In genomic region chr20:41318271-41318649, GRCh38 we compare ENCODE assay signal across 1 cellular context.
TF ChIP-seq lines count a peak whose summit lies in the region.

No MANE protein-coding gene starts in this region.

TF ChIP-seq in HepG2, 621 proteins besides CTCF, POLR2A, EP300 and RAD21 (continues in another document):
- 0 out of 2 replicates have a peak, but pooled peaks have one; percentile 21 for TF ChIP-seq ZNF503 (CRISPR knock-in tag; IDR thresholded peaks at IDR 0.05)
- TF ChIP-seq ZNF224 (CRISPR knock-in tag; IDR thresholded peaks at IDR 0.05) = 0 out of 2 replicates have a peak, but pooled peaks have one; percentile 27
- no peak for TF ChIP-seq CENPT (CRISPR knock-in tag; IDR thresholded peaks at IDR 0.05; ENCODE audit: low read depth)
- no peak for TF ChIP-seq LCORL (IDR thresholded peaks at IDR 0.05)
- TF ChIP-seq LCORL (CRISPR knock-in tag; IDR thresholded peaks at IDR 0.05) = 0 out of 2 replicates have a peak, but pooled peaks have one; percentile 56
- TF ChIP-seq, protein P1, sequence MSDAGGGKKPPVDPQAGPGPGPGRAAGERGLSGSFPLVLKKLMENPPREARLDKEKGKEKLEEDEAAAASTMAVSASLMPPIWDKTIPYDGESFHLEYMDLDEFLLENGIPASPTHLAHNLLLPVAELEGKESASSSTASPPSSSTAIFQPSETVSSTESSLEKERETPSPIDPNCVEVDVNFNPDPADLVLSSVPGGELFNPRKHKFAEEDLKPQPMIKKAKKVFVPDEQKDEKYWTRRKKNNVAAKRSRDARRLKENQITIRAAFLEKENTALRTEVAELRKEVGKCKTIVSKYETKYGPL (CRISPR knock-in tag; IDR thresholded peaks at IDR 0.05) = peak; percentile 97
- no peak for TF ChIP-seq XRCC5 (optimal IDR thresholded peaks at IDR 0.05; ENCODE audit: low read length)
- no peak for TF ChIP-seq HOMEZ (CRISPR knock-in tag; IDR thresholded peaks at IDR 0.05; ENCODE audit: low read depth)
- TF ChIP-seq REXO4 (CRISPR knock-in tag; IDR thresholded peaks at IDR 0.05; ENCODE audit: borderline replicate concordance) = no peak
- TF ChIP-seq, protein P2, sequence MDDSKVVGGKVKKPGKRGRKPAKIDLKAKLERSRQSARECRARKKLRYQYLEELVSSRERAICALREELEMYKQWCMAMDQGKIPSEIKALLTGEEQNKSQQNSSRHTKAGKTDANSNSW (CRISPR knock-in tag; IDR thresholded peaks at IDR 0.05; ENCODE audit: borderline replicate concordance) = no peak
- TF ChIP-seq YEATS2 (CRISPR knock-in tag; IDR thresholded peaks at IDR 0.05; ENCODE audit: borderline replicate concordance) = no peak
- peak; percentile 52; the same call in 1 of the 2 replicates for TF ChIP-seq ZNF878 (CRISPR knock-in tag; IDR thresholded peaks at IDR 0.05)
- TF ChIP-seq NCOA1 (CRISPR knock-in tag; IDR thresholded peaks at IDR 0.05) = peak; percentile 83; the same call in 1 of the 2 replicates
- TF ChIP-seq KLF16 (CRISPR knock-in tag; IDR thresholded peaks at IDR 0.05) = 0 out of 4 replicates have a peak, but pooled peaks of 1 of the 2 experiments have one; percentile 13
- no peak; the same call in 1 of the 2 replicates for TF ChIP-seq YEATS4 (CRISPR knock-in tag; IDR thresholded peaks at IDR 0.05; ENCODE audit: borderline replicate concordance)
- no peak; the same call in 1 of the 2 replicates for TF ChIP-seq GATAD2A (CRISPR knock-in tag; IDR thresholded peaks at IDR 0.05)
- TF ChIP-seq WIZ (CRISPR knock-in tag; IDR thresholded peaks at IDR 0.05) = peak; percentile 0; the same call in 1 of the 2 replicates
- no peak for TF ChIP-seq SMAD3 (CRISPR knock-in tag; IDR thresholded peaks at IDR 0.05)
- TF ChIP-seq, protein P3, sequence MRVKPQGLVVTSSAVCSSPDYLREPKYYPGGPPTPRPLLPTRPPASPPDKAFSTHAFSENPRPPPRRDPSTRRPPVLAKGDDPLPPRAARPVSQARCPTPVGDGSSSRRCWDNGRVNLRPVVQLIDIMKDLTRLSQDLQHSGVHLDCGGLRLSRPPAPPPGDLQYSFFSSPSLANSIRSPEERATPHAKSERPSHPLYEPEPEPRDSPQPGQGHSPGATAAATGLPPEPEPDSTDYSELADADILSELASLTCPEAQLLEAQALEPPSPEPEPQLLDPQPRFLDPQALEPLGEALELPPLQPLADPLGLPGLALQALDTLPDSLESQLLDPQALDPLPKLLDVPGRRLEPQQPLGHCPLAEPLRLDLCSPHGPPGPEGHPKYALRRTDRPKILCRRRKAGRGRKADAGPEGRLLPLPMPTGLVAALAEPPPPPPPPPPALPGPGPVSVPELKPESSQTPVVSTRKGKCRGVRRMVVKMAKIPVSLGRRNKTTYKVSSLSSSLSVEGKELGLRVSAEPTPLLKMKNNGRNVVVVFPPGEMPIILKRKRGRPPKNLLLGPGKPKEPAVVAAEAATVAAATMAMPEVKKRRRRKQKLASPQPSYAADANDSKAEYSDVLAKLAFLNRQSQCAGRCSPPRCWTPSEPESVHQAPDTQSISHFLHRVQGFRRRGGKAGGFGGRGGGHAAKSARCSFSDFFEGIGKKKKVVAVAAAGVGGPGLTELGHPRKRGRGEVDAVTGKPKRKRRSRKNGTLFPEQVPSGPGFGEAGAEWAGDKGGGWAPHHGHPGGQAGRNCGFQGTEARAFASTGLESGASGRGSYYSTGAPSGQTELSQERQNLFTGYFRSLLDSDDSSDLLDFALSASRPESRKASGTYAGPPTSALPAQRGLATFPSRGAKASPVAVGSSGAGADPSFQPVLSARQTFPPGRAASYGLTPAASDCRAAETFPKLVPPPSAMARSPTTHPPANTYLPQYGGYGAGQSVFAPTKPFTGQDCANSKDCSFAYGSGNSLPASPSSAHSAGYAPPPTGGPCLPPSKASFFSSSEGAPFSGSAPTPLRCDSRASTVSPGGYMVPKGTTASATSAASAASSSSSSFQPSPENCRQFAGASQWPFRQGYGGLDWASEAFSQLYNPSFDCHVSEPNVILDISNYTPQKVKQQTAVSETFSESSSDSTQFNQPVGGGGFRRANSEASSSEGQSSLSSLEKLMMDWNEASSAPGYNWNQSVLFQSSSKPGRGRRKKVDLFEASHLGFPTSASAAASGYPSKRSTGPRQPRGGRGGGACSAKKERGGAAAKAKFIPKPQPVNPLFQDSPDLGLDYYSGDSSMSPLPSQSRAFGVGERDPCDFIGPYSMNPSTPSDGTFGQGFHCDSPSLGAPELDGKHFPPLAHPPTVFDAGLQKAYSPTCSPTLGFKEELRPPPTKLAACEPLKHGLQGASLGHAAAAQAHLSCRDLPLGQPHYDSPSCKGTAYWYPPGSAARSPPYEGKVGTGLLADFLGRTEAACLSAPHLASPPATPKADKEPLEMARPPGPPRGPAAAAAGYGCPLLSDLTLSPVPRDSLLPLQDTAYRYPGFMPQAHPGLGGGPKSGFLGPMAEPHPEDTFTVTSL (CRISPR knock-in tag; IDR thresholded peaks at IDR 0.05; ENCODE audit: borderline replicate concordance) = peak; percentile 51; the same call in 1 of the 2 replicates
- peak; percentile 37; the same call in 1 of the 2 replicates for TF ChIP-seq FOXJ3 (CRISPR knock-in tag; IDR thresholded peaks at IDR 0.05; ENCODE audit: borderline replicate concordance)
- no peak for TF ChIP-seq ZNF891 (CRISPR knock-in tag; IDR thresholded peaks at IDR 0.05)
- peak; percentile 56; the same call in 1 of the 2 replicates for TF ChIP-seq ZNF615 (CRISPR knock-in tag; IDR thresholded peaks at IDR 0.05; ENCODE audit: borderline replicate concordance)
- TF ChIP-seq, protein P4, sequence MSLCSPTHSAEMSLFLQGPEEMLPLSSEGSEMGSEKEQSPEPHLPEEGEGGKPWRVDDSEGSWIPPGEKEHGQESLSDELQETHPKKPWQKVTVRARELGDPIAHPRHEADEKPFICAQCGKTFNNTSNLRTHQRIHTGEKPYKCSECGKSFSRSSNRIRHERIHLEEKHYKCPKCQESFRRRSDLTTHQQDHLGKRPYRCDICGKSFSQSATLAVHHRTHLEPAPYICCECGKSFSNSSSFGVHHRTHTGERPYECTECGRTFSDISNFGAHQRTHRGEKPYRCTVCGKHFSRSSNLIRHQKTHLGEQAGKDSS (CRISPR knock-in tag; IDR thresholded peaks at IDR 0.05; ENCODE audit: borderline replicate concordance, low read depth) = no peak
- TF ChIP-seq ZNF816 (CRISPR knock-in tag; IDR thresholded peaks at IDR 0.05; ENCODE audit: borderline replicate concordance) = peak; percentile 90
- 0 out of 2 replicates have a peak, but pooled peaks have one; percentile 23 for TF ChIP-seq ZNF142 (CRISPR knock-in tag; IDR thresholded peaks at IDR 0.05)
- TF ChIP-seq PRDM15 (CRISPR knock-in tag; IDR thresholded peaks at IDR 0.05) = no peak
- 0 out of 2 replicates have a peak, but pooled peaks have one; percentile 25 for TF ChIP-seq BRCA1 (CRISPR knock-in tag; IDR thresholded peaks at IDR 0.05)
- no peak for TF ChIP-seq MAFF (IDR thresholded peaks at IDR 0.05; ENCODE audit: low read depth, low read length)
- no peak for TF ChIP-seq ZNF414 (CRISPR knock-in tag; IDR thresholded peaks at IDR 0.05)
- no peak for TF ChIP-seq RORA (CRISPR knock-in tag; IDR thresholded peaks at IDR 0.05)
- no peak for TF ChIP-seq THAP11 (CRISPR knock-in tag; IDR thresholded peaks at IDR 0.05)
